ENCODE assay signal across 8 cellular contexts in the genomic region with DNA sequence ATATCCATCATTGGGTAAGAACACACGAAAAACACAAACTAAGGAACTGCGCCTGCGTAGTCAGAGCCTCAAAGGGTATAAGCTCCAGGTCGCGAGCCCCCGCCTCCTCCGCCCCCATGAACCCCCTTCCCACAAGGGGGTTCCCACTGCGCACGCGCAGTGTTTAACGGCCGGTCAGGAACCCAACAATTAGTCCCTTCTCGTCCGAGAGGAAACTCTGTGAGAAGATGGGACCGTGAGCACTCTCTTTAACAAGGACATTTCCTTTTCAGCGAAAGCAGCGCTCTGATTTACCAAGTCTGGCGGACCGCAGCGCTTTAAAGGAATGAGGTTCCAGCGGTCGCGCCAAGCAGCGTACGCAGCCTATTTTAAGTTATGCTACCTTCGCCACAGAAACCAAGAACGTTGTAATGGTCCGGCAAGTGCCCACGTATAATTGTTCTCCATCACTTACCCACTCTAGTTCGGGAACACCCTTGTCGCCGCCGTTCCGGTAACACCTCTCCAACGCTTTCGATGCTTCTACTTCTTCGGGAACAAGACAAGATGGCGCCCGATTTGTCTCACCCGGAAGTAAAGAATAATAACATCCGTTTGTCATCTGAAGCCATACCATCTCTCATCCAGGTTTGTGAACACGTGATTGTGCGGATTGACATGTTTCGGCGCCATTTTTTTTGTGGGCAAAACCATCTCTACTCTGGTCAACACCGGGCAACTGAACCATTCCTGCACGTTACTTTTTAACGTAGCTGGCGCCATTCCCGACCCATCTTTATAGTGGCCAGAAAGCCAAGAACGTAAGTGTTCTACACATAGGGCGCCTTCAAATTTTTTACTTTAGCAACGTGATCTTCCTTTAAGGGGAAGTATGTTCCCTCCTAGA. TPM values are rescaled to one million over a fixed set of nuclear protein-coding genes. Genes with fewer than 3 reads are reported as not detected.
A peak's percentile ranks its signal among the peaks of the same experiment; 100 is the strongest.
DNase-seq lines count a peak whose midpoint lies in the region; ATAC-seq, FAIRE-seq and TF ChIP-seq lines count a peak whose summit lies in the region.

PNISR (minus strand) TSS at position 548 of the 886 bp plus-strand sequence. CDS start 10,649 bp downstream, outside the sequence.

- peak within 1 kb of the TSS; percentile 100 for H3K4me3 Mint-ChIP-seq in natural killer cell

- H3K27me3 Mint-ChIP-seq in natural killer cell (ENCODE audit: low read depth in 2 of 2) = no peaks in the 10 kb centered on the region

- no peaks in the 10 kb centered on the region for H3K27me3 ChIP-seq in Loucy (ENCODE audit: insufficient read depth, low read length, poor library complexity, severe bottlenecking)

- no peaks in the 10 kb centered on the region for H3K9me3 Mint-ChIP-seq in natural killer cell

- no peak for TF ChIP-seq CTCF in Loucy (conservative IDR thresholded peaks at IDR 0.05; ENCODE audit: low read length)
- no peak for TF ChIP-seq CTCF in natural killer cell (IDR thresholded peaks at IDR 0.05)

- TF ChIP-seq POLR2A in H54 (IDR thresholded peaks at IDR 0.05; ENCODE audit: low read depth, low read length) = peak; percentile 62
- TF ChIP-seq POLR2A in Raji (IDR thresholded peaks at IDR 0.05; ENCODE audit: insufficient read depth, low read depth, low read length) = peak; percentile 88

- no peaks in the 10 kb centered on the region for H3K9me2 ChIP-seq in Loucy (replicated peaks; ENCODE audit: low read depth, low read length)

- H3K4me3 ChIP-seq in Loucy (ENCODE audit: low read length, poor library complexity, severe bottlenecking) = peak within 1 kb of the TSS; percentile 96

- intact Hi-C loops in natural killer cell (cut with micrococcal nuclease) = loop anchor here (1.0 to 2.0 kb wide), 2 partner anchors 96 to 144 kb away; partner anchors contain the start of gene CCNC

- ATAC-seq in natural killer cell = peak; percentile 77 to 93 (median 85)

- peak within 1 kb of the TSS; percentile 96 to 99 for H3K27ac Mint-ChIP-seq in natural killer cell

- H3K36me3 Mint-ChIP-seq in natural killer cell = peaks cover 7% of the 10 kb centered on the region

- peak within 1 kb of the TSS; percentile 99 for H2AFZ ChIP-seq in Loucy (ENCODE audit: low read length)

- H3K9ac ChIP-seq in Loucy (ENCODE audit: low read depth, low read length, poor library complexity, severe bottlenecking) = peak within 1 kb of the TSS; percentile 97

- DNase-seq in EL (peak; percentile 99), H54 (ENCODE audit: insufficient read length, low spot score) (peak; percentile 28), fibroblast of peridontal ligament (ENCODE audit: extremely low read depth) (peak; percentile 100), natural killer cell (peak; percentile 79)
- DNase-seq in activated T-helper 9 cell treated with anti-CD3 and anti-CD28 coated beads, Interleukin-2, amount 50 U/mL, for 16 hours (ENCODE audit: low read depth) = peak; percentile 80
- peak; percentile 83 for DNase-seq in stimulated activated naive CD4-positive, alpha-beta T cell treated with Interleukin-2 at 50 U/mL for 16 hours (lab: John Stamatoyannopoulos, UW)

- peaks cover 47% of the 10 kb centered on the region for H4K20me1 ChIP-seq in Loucy (ENCODE audit: insufficient read depth, low read length, poor library complexity, severe bottlenecking)

- peak within 1 kb of the TSS; percentile 92 for H3K4me2 ChIP-seq in Loucy (ENCODE audit: low read depth, low read length, poor library complexity, severe bottlenecking)

- no peaks in the 10 kb centered on the region for H3F3A ChIP-seq in Loucy (ENCODE audit: low read depth)

- FAIRE-seq in H54 (lab: Jason Lieb, UNC) = peak; percentile 80

- H3K4me1 ChIP-seq in Loucy (ENCODE audit: insufficient read depth, low read length, poor library complexity, severe bottlenecking) = peaks cover 56% of the 10 kb centered on the region

- no peaks in the 10 kb centered on the region for H3K9me3 ChIP-seq in Loucy (ENCODE audit: insufficient read depth, low read depth, low read length)

- peaks cover 78% of the 10 kb centered on the region for H3K79me2 ChIP-seq in Loucy (ENCODE audit: insufficient read depth, low read length)

- H3K4me1 Mint-ChIP-seq in natural killer cell = peaks cover 63 to 66% of the 10 kb centered on the region in 2 donors

- H3K36me3 ChIP-seq in Loucy (ENCODE audit: insufficient read depth, low read length) = no peaks in the 10 kb centered on the region

RNA-seq across cellular contexts. Expression of gene PNISR, which starts in this region (rescaled TPM):
- 100 to 1,000 TPM; 289 to 320 (median 308) TPM for total RNA-seq in natural killer cell

Comparison
In these comparisons a context has a peak if more than half of its experiments do, and no peak if none do; other contexts are left out.
1. Peak in every context shown above with its lines: DNase-seq, ATAC-seq and H3K4me3 ChIP-seq.
2. DNase-seq: peak in every context shown above with its lines; median percentile 100 in fibroblast of peridontal ligament; 99 in EL; 83 in stimulated activated naive CD4-positive, alpha-beta T cell treated with Interleukin-2 at 50 U/mL for 16 hours; 80 in activated T-helper 9 cell treated with anti-CD3 and anti-CD28 coated beads, Interleukin-2, amount 50 U/mL, for 16 hours; 79 in natural killer cell; 28 in H54.